Comparison of ENCODE assay signal across 1 cellular context in the genomic region with DNA sequence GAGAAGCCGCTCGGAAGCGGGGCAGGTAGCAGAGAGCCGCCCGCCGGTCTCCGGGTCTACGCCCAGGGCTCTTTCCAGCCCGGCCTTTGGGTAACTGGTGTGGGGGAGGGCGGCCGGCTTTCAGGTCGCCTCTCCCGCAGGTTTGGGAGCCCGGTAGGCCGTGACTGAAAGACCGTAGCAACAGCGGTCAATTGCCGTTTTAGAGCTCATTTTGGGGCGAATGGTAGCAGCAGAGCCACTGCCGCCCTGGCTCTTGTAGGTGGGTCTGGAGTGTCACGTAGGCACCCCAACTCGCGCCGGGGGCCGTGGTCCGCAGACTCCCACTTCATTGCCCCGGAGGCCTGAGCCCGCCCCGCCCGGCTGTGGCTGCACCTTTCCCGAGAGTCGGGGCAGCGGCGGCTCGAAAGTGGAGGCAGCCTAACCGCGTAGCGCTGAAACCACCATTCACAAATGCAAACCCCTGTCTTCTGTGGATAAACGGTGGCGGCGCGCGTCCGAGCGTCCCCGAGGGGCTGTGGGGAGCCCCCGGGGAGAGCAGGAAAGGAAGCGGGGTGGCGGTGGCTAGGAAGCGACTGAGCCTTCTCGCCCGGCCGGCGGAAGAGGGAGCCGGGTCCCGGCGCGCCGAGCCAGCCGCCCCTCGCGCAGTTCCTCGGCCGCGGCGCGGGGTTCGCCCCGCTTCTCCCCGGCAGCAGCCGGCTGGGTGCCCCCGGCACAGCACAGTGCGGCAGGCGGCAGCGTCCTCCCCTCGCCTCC.
TF ChIP-seq lines count a peak whose summit lies in the region.

No MANE protein-coding gene starts in this region.

TF ChIP-seq in HEK293, 187 proteins besides CTCF, POLR2A, EP300 and RAD21 (continued from another document and continues in another):
- TF ChIP-seq ZNF600 (tag by site-specific recombination; IDR thresholded peaks at IDR 0.05) (0 out of 2 replicates have a peak, but pooled peaks have one; percentile 27), ZNF837 (tag by site-specific recombination; IDR thresholded peaks at IDR 0.05) (no peak), ZNF776 (tag by site-specific recombination; IDR thresholded peaks at IDR 0.05; ENCODE audit: borderline replicate concordance) (no peak), AEBP2 (tag by site-specific recombination; IDR thresholded peaks at IDR 0.05; ENCODE audit: borderline replicate concordance) (no peak), ZNF433 (tag by site-specific recombination; IDR thresholded peaks at IDR 0.05; ENCODE audit: low read depth) (no peak), TSHZ1 (tag by site-specific recombination; IDR thresholded peaks at IDR 0.05; ENCODE audit: borderline replicate concordance) (no peak), PATZ1 (tag by site-specific recombination; IDR thresholded peaks at IDR 0.05) (peak; percentile 54; the same call in 1 of the 2 replicates), ZNF133 (tag by site-specific recombination; IDR thresholded peaks at IDR 0.05) (no peak), ZNF112 (tag by site-specific recombination; IDR thresholded peaks at IDR 0.05) (no peak), ZNF701 (tag by site-specific recombination; IDR thresholded peaks at IDR 0.05) (no peak), ZNF660 (tag by site-specific recombination; IDR thresholded peaks at IDR 0.05) (no peak), GLIS2 (tag by site-specific recombination; IDR thresholded peaks at IDR 0.05) (peak; percentile 42), ZFHX2 (tag by site-specific recombination; conservative IDR thresholded peaks at IDR 0.05) (peak; percentile 31), HOXA7 (CRISPR knock-in tag; IDR thresholded peaks at IDR 0.05; ENCODE audit: borderline replicate concordance) (no peak), ZNF214 (tag by site-specific recombination; IDR thresholded peaks at IDR 0.05; ENCODE audit: borderline replicate concordance) (no peak), ZNF169 (tag by site-specific recombination; IDR thresholded peaks at IDR 0.05) (no peak), ZNF777 (tag by site-specific recombination; IDR thresholded peaks at IDR 0.05; ENCODE audit: borderline replicate concordance) (no peak), ZNF785 (tag by site-specific recombination; IDR thresholded peaks at IDR 0.05) (no peak), KLF7 (tag by site-specific recombination; IDR thresholded peaks at IDR 0.05; ENCODE audit: borderline replicate concordance) (0 out of 2 replicates have a peak, but pooled peaks have one; percentile 41), ZNF621 (tag by site-specific recombination; IDR thresholded peaks at IDR 0.05) (no peak), GLI4 (tag by site-specific recombination; IDR thresholded peaks at IDR 0.05) (no peak), ZNF561 (tag by site-specific recombination; IDR thresholded peaks at IDR 0.05; ENCODE audit: borderline replicate concordance) (no peak), SP2 (tag by site-specific recombination; IDR thresholded peaks at IDR 0.05) (peak; percentile 15; the same call in 1 of the 2 replicates), ZFP37 (tag by site-specific recombination; IDR thresholded peaks at IDR 0.05) (0 out of 2 replicates have a peak, but pooled peaks have one; percentile 58), ZNF140 (tag by site-specific recombination; IDR thresholded peaks at IDR 0.05) (no peak), WT1 (tag by site-specific recombination; IDR thresholded peaks at IDR 0.05) (0 out of 2 replicates have a peak, but pooled peaks have one; percentile 17), FEZF1 (tag by site-specific recombination; IDR thresholded peaks at IDR 0.05) (no peak), ZNF335 (tag by site-specific recombination; conservative IDR thresholded peaks at IDR 0.05) (peak; percentile 91), ZNF48 (tag by site-specific recombination; IDR thresholded peaks at IDR 0.05) (no peak), MYNN (tag by site-specific recombination; IDR thresholded peaks at IDR 0.05; ENCODE audit: borderline replicate concordance) (no peak), ZNF548 (tag by site-specific recombination; IDR thresholded peaks at IDR 0.05) (no peak), ZNF404 (tag by site-specific recombination; IDR thresholded peaks at IDR 0.05) (no peak), ELK4 (IDR thresholded peaks at IDR 0.05; ENCODE audit: borderline replicate concordance, low read depth, low read length) (no peak), ZNF580 (tag by site-specific recombination; IDR thresholded peaks at IDR 0.05) (no peak), ZBTB8A (tag by site-specific recombination; IDR thresholded peaks at IDR 0.05) (peak; percentile 69), ZNF174 (tag by site-specific recombination; IDR thresholded peaks at IDR 0.05) (no peak)
- TF ChIP-seq, protein P1, sequence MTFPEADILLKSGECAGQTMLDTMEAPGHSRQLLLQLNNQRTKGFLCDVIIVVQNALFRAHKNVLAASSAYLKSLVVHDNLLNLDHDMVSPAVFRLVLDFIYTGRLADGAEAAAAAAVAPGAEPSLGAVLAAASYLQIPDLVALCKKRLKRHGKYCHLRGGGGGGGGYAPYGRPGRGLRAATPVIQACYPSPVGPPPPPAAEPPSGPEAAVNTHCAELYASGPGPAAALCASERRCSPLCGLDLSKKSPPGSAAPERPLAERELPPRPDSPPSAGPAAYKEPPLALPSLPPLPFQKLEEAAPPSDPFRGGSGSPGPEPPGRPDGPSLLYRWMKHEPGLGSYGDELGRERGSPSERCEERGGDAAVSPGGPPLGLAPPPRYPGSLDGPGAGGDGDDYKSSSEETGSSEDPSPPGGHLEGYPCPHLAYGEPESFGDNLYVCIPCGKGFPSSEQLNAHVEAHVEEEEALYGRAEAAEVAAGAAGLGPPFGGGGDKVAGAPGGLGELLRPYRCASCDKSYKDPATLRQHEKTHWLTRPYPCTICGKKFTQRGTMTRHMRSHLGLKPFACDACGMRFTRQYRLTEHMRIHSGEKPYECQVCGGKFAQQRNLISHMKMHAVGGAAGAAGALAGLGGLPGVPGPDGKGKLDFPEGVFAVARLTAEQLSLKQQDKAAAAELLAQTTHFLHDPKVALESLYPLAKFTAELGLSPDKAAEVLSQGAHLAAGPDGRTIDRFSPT (tag by site-specific recombination; IDR thresholded peaks at IDR 0.05), result no peak
- TF ChIP-seq, protein P2, sequence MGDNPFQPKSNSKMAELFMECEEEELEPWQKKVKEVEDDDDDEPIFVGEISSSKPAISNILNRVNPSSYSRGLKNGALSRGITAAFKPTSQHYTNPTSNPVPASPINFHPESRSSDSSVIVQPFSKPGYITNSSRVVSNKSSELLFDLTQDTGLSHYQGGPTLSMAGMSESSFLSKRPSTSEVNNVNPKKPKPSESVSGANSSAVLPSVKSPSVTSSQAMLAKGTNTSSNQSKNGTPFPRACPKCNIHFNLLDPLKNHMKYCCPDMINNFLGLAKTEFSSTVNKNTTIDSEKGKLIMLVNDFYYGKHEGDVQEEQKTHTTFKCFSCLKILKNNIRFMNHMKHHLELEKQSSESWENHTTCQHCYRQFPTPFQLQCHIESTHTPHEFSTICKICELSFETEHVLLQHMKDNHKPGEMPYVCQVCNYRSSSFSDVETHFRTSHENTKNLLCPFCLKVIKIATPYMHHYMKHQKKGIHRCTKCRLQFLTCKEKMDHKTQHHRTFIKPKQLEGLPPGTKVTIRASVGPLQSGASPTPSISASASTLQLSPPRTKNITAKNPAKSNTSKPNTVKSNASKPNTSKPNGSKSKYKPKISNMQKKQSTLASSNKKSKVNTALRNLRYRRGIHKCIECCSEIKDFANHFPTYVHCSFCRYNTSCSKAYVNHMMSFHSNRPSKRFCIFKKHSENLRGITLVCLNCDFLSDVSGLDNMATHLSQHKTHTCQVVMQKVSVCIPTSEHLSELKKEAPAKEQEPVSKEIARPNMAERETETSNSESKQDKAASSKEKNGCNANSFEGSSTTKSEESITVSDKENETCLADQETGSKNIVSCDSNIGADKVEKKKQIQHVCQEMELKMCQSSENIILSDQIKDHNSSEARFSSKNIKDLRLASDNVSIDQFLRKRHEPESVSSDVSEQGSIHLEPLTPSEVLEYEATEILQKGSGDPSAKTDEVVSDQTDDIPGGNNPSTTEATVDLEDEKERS (tag by site-specific recombination; IDR thresholded peaks at IDR 0.05), result no peak
- TF ChIP-seq, protein P3, sequence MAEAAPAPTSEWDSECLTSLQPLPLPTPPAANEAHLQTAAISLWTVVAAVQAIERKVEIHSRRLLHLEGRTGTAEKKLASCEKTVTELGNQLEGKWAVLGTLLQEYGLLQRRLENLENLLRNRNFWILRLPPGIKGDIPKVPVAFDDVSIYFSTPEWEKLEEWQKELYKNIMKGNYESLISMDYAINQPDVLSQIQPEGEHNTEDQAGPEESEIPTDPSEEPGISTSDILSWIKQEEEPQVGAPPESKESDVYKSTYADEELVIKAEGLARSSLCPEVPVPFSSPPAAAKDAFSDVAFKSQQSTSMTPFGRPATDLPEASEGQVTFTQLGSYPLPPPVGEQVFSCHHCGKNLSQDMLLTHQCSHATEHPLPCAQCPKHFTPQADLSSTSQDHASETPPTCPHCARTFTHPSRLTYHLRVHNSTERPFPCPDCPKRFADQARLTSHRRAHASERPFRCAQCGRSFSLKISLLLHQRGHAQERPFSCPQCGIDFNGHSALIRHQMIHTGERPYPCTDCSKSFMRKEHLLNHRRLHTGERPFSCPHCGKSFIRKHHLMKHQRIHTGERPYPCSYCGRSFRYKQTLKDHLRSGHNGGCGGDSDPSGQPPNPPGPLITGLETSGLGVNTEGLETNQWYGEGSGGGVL (tag by site-specific recombination; IDR thresholded peaks at IDR 0.05), result no peak
- TF ChIP-seq, protein P4, sequence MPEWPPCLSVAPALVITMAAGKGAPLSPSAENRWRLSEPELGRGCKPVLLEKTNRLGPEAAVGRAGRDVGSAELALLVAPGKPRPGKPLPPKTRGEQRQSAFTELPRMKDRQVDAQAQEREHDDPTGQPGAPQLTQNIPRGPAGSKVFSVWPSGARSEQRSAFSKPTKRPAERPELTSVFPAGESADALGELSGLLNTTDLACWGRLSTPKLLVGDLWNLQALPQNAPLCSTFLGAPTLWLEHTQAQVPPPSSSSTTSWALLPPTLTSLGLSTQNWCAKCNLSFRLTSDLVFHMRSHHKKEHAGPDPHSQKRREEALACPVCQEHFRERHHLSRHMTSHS (tag by site-specific recombination; IDR thresholded peaks at IDR 0.05), result no peak
